In the genomic region with DNA sequence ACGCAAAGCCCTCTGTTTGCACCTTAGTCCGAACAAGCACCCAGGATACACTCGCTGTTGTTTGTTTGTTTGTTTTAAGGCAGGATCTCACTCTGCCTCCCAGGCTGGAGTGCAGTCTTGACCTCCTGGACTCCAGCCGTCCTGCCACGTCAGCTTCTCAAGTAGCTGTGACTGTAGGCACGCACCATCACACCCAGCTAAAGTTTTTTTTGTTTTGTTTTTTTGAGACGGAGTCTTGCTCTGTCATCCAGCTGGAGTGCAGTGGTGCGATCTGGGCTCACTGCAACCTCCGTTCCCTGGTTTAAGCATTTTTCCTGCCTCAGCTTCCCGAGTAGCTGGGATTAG, we compare ENCODE assay signal across 14 cellular contexts.
DNase-seq lines count a peak whose midpoint lies in the region; ATAC-seq and TF ChIP-seq lines count a peak whose summit lies in the region.
"Had no signal": no experiment of that assay in that cellular context is flagged by ENCODE, and none has a peak within 500 bp of the region (broad histone marks: within the 10 kb centered on the region; RNA-seq: fewer than 3 reads in every experiment).

No MANE protein-coding gene starts in this region.

- BruUV-seq in IMR-90 (replicated peaks; lab: Mats Ljungman, UMichigan) = no TSS peak

- peak overlapping the region; percentile 64 for H3K27ac Mint-ChIP-seq in mesothelial cell of epicardium
- H3K27ac Mint-ChIP-seq: activated naive CD8-positive, alpha-beta T cell treated with anti-CD3 and anti-CD28 coated beads, Interleukin-2, amount 50 U/mL, for 24 hours had no signal

- peak overlapping the region; percentile 62 for H3K18ac ChIP-seq in IMR-90 (ENCODE audit: low read depth, low read length)

- POLR2A ChIA-PET in IMR-90 (lab: Charles Lee; ENCODE audit: unreplicated experiment) = no interaction called here

- H3K4me1 Mint-ChIP-seq in mesothelial cell of epicardium = peaks cover 26% of the 10 kb centered on the region
- H3K4me1 Mint-ChIP-seq: activated naive CD8-positive, alpha-beta T cell treated with anti-CD3 and anti-CD28 coated beads, Interleukin-2, amount 50 U/mL, for 24 hours had no signal

- peak overlapping the region; percentile 76 for H2BK120ac ChIP-seq in IMR-90 (ENCODE audit: low read depth, low read length)

- peak overlapping the region; percentile 61 to 67 for H4K8ac ChIP-seq in IMR-90 (ENCODE audit: low read depth in 2 of 2, low read length in 2 of 2)

- no peak overlapping the region for H2AK9ac ChIP-seq in IMR-90 (replicated peaks; ENCODE audit: low read depth, low read length, poor library complexity)

- CTCF ChIA-PET in IMR-90 (lab: Yijun Ruan, JAX) = no interaction called here

- ATAC-seq in IMR-90 (ENCODE audit: low read depth) = peak; percentile 73
- ATAC-seq in GM21619 (IDR thresholded peaks at IDR 0.05; ENCODE audit: unreplicated experiment) = no peak
- no peak for ATAC-seq in HG03342 (IDR thresholded peaks at IDR 0.05; ENCODE audit: unreplicated experiment)
- ATAC-seq: activated CD4-positive, CD25-positive, alpha-beta regulatory T cell treated with anti-CD3 and anti-CD28 coated beads, Interleukin-2, amount 50 U/mL, for 24 hours; activated naive CD8-positive, alpha-beta T cell treated with anti-CD3 and anti-CD28 coated beads, Interleukin-2, amount 50 U/mL, for 24 hours had no signal

- peak overlapping the region; percentile 16; the same call in 1 of the 2 replicates for H3K4me2 ChIP-seq in IMR-90 (ENCODE audit: low read depth, low read length)
- H3K4me2 ChIP-seq: BLaER1, PC-9 had no signal

- TF ChIP-seq RAD21 in IMR-90 (IDR thresholded peaks at IDR 0.05; ENCODE audit: low read length) = no peak

- H4K20me1 ChIP-seq in IMR-90 (ENCODE audit: insufficient read depth, low read length) = peaks cover 30% of the 10 kb centered on the region

- no peaks in the 10 kb centered on the region for H3K27me3 Mint-ChIP-seq in mesothelial cell of epicardium (ENCODE audit: low read depth)

- DNase-seq in A172 (ENCODE audit: low spot score) (peak; percentile 55), IMR-90 (peak; percentile 97), epithelial cell of proximal tubule (ENCODE audit: low read depth) (peak; percentile 90), mesothelial cell of epicardium (ENCODE audit: low spot score in 2 of 2, unreplicated experiment in 2 of 2) (no peak), tibial nerve (ENCODE audit: low spot score in 2 of 2) (no peak), NCI-H1092 treated with DMSO at 0.1 percent for 48 hours (lab: John Stamatoyannopoulos, UW) (no peak)
- DNase-seq: activated naive CD8-positive, alpha-beta T cell treated with anti-CD3 and anti-CD28 coated beads, Interleukin-2, amount 50 U/mL, for 24 hours; NCI-H1436 treated with DMSO at 0.1 percent for 48 hours; stimulated activated CD8-positive, alpha-beta memory T cell treated with anti-CD3 and anti-CD28 coated beads, Interleukin-4, amount 100 ng/mL, for 48 hours had no signal

- H3K9me3 Mint-ChIP-seq in mesothelial cell of epicardium = no peaks in the 10 kb centered on the region
- H3K9me3 Mint-ChIP-seq: activated naive CD8-positive, alpha-beta T cell treated with anti-CD3 and anti-CD28 coated beads, Interleukin-2, amount 50 U/mL, for 24 hours had no signal

- TF ChIP-seq EP300 in tibial nerve (IDR thresholded peaks at IDR 0.05) = no peak

- H3K4me1 ChIP-seq in IMR-90 (ENCODE audit: control insufficient read depth, insufficient read depth, low read length) (peaks cover 27% of the 10 kb centered on the region), tibial nerve (peaks cover 0 to 44% (median 0%) of the 10 kb centered on the region in 4 donors)

- H3K4ac ChIP-seq in IMR-90 (ENCODE audit: low read depth, low read length) = peak overlapping the region; percentile 82

- H3K4me3 ChIP-seq in IMR-90 (ENCODE audit: insufficient read depth, low read depth, low read length) = no peak overlapping the region
- peak overlapping the region; percentile 10 for H3K4me3 ChIP-seq in epithelial cell of proximal tubule (ENCODE audit: low read depth, low read length)
- no peak overlapping the region for H3K4me3 ChIP-seq in tibial nerve
- H3K4me3 ChIP-seq: BLaER1, PC-9 had no signal

- no peak for TF ChIP-seq CTCF in IMR-90 (conservative IDR thresholded peaks at IDR 0.05; ENCODE audit: low read depth, low read length)
- TF ChIP-seq CTCF in epithelial cell of proximal tubule (conservative IDR thresholded peaks at IDR 0.05; ENCODE audit: low read depth, low read length) = no peak
- no peak for TF ChIP-seq CTCF in mesothelial cell of epicardium (IDR thresholded peaks at IDR 0.05; ENCODE audit: unreplicated experiment)
- TF ChIP-seq CTCF in tibial nerve (IDR thresholded peaks at IDR 0.05) = no peak

- intact Hi-C loops in IMR-90 (cut with micrococcal nuclease) = no loop called here

- H3K23ac ChIP-seq in IMR-90 (ENCODE audit: low read depth, low read length) = peak overlapping the region; percentile 40; the same call in 1 of the 2 replicates

- peak overlapping the region; percentile 85 for H4K91ac ChIP-seq in IMR-90 (ENCODE audit: insufficient read depth, low read depth, low read length)

- dilution Hi-C loops in IMR-90 (cut with HindIII; ENCODE audit: low sequenced_read_pairs, unreplicated experiment) = no loop called here

- TF ChIP-seq POLR2A in IMR-90 (IDR thresholded peaks at IDR 0.05; ENCODE audit: low read depth, low read length) (no peak), tibial nerve (IDR thresholded peaks at IDR 0.05) (no peak)

- H2AFZ ChIP-seq in IMR-90 (replicated peaks; ENCODE audit: low read length, poor library complexity) = no peak overlapping the region
- H2AFZ ChIP-seq: PC-9 had no signal

- no peaks in the 10 kb centered on the region for H3K9me3 ChIP-seq in IMR-90 (ENCODE audit: control insufficient read depth, insufficient read depth, low read length)
- no peaks in the 10 kb centered on the region for H3K9me3 ChIP-seq in tibial nerve
- H3K9me3 ChIP-seq: BLaER1 had no signal

- no peaks in the 10 kb centered on the region for H3K27me3 ChIP-seq in IMR-90 (ENCODE audit: control insufficient read depth, insufficient read depth, low read length)
- no peaks in the 10 kb centered on the region for H3K27me3 ChIP-seq in tibial nerve
- H3K27me3 ChIP-seq: BLaER1 had no signal

- H2BK20ac ChIP-seq in IMR-90 (ENCODE audit: low read depth, low read length) = peak overlapping the region; percentile 35

- H2BK5ac ChIP-seq in IMR-90 (ENCODE audit: low read depth, low read length, poor library complexity, severe bottlenecking) = peak overlapping the region; percentile 80

- H2AK5ac ChIP-seq in IMR-90 (ENCODE audit: low read depth, low read length) = peak overlapping the region; percentile 63; the same call in 1 of the 2 replicates

- H3K36me3 Mint-ChIP-seq in mesothelial cell of epicardium = peaks cover 22% of the 10 kb centered on the region

- peak overlapping the region; percentile 48 for H3K27ac ChIP-seq in IMR-90 (ENCODE audit: insufficient read depth, low read length)
- no peak overlapping the region for H3K27ac ChIP-seq in tibial nerve
- H3K27ac ChIP-seq: PC-9 had no signal

- no peak overlapping the region for H3K9ac ChIP-seq in IMR-90 (ENCODE audit: low read depth, low read length)
- H3K9ac ChIP-seq: BLaER1 had no signal

- H3K56ac ChIP-seq in IMR-90 (ENCODE audit: extremely low read depth, insufficient read depth, low read length) = 0 out of 2 replicates have a peak overlapping the region, but pooled peaks have one; percentile 11

- H3K14ac ChIP-seq in IMR-90 (replicated peaks; ENCODE audit: low read depth, low read length) = peak overlapping the region; percentile 73

- H2BK15ac ChIP-seq in IMR-90 (ENCODE audit: low read depth, low read length) = peak overlapping the region; percentile 17; the same call in 1 of the 3 replicates

- H3K36me3 ChIP-seq in IMR-90 (ENCODE audit: control insufficient read depth, insufficient read depth, low read length) (peaks cover 13% of the 10 kb centered on the region), tibial nerve (peaks cover 0 to 17% (median 0%) of the 10 kb centered on the region in 3 donors)

- no peak overlapping the region for H3K4me3 Mint-ChIP-seq in mesothelial cell of epicardium
- H3K4me3 Mint-ChIP-seq: activated naive CD8-positive, alpha-beta T cell treated with anti-CD3 and anti-CD28 coated beads, Interleukin-2, amount 50 U/mL, for 24 hours had no signal

- H4K5ac ChIP-seq in IMR-90 (ENCODE audit: low read depth, low read length) = peak overlapping the region; percentile 35

- in situ Hi-C loops in IMR-90 (cut with MboI; ENCODE audit: low sequenced_read_pairs) = no loop called here

- peaks cover 46% of the 10 kb centered on the region for H3K9me1 ChIP-seq in IMR-90 (ENCODE audit: insufficient read depth, low read length)

- H3K79me1 ChIP-seq in IMR-90 (ENCODE audit: low read depth in 1 of 2, low read length in 2 of 2) = peaks cover 44 to 85% of the 10 kb centered on the region in 2 experiments

- 10% methylated on average over 2 of the region's 10 CpGs; no CpG with 5 or more reads in 1 of the 2 experiments for WGBS in IMR-90 (ENCODE audit: extremely low coverage in 2 of 2, insufficient read length in 1 of 2), 2 experiments
- 86 to 91% methylated on average over 10 of the region's 10 CpGs for WGBS in tibial nerve, 2 donors

TF ChIP-seq in IMR-90, 13 proteins besides CTCF, POLR2A, EP300 and RAD21 (continues in another document):
- TF ChIP-seq ELK1 (IDR thresholded peaks at IDR 0.05; ENCODE audit: borderline replicate concordance, low read depth, low read length) (no peak), MXI1 (IDR thresholded peaks at IDR 0.05; ENCODE audit: borderline replicate concordance, low read depth, low read length) (no peak), RFX5 (IDR thresholded peaks at IDR 0.05; ENCODE audit: low read depth, low read length) (no peak), USF2 (IDR thresholded peaks at IDR 0.05; ENCODE audit: low read depth, low read length) (no peak), MAFK (IDR thresholded peaks at IDR 0.05; ENCODE audit: low read depth, low read length) (no peak), BHLHE40 (IDR thresholded peaks at IDR 0.05; ENCODE audit: low read depth, low read length) (peak; percentile 86), FOS (IDR thresholded peaks at IDR 0.05; ENCODE audit: low read depth, low read length) (peak; percentile 27; the same call in 1 of the 2 replicates)

Comparison
In these comparisons a context has a peak if more than half of its experiments do, and no peak if none do; other contexts are left out.
1. DNase-seq: peak in A172 (single experiment), IMR-90 (single experiment) and epithelial cell of proximal tubule (single experiment); none in mesothelial cell of epicardium (0 of 2), tibial nerve (0 of 2) and NCI-H1092 treated with DMSO at 0.1 percent for 48 hours (single experiment).